In the genomic region with DNA sequence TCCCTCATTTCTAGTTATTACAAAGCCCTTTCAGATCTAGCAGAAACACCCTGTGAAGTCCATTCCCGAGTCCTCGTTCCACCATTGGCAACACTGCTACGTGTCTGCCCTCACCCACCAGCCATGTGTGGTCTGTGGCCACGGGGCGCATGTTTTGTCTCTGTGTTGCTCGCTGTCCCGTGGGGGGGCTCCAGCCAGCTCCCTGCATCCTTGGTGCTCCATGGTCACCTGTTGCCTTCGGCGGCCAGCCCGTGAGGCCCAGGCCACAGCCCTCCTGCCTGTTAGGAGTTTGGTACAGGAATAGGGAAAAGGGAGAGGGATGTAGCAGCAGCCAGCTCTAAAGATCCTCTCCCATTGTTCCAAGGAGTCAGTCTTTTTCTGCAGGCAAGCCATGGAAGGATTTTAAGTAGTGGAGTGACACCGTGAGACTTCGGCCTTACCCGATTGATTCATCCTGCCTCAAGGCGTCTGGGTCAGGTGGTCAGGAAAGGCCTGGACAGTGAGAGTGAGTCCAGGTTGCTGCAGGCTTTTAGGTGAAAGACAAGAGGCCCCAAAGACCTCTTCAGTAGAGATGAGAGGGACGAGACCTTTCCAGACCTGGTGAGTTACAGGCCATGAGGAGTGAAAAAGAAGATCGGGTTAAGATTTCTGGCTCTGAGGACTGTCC, we compare ENCODE assay signal across 21 cellular contexts. TPM values are rescaled to one million over a fixed set of nuclear protein-coding genes. Genes with fewer than 3 reads are reported as not detected.
DNase-seq lines count a peak whose midpoint lies in the region; ATAC-seq and TF ChIP-seq lines count a peak whose summit lies in the region.
"Had no signal": no experiment of that assay in that cellular context is flagged by ENCODE, and none has a peak within 500 bp of the region (broad histone marks: within the 10 kb centered on the region; RNA-seq: fewer than 3 reads in every experiment).

No MANE protein-coding gene starts in this region.

- H3K36me3 ChIP-seq in heart right ventricle: peaks cover 0 to 76% (median 16%) of the 10 kb centered on the region in 9 donors
- H3K36me3 ChIP-seq in NT2/D1 (ENCODE audit: insufficient read depth, insufficient read length, low read length): peaks cover 55% of the 10 kb centered on the region
- peaks cover 0 to 3% of the 10 kb centered on the region in 2 donors for H3K36me3 ChIP-seq in gastrocnemius medialis
- H3K36me3 ChIP-seq in esophagus squamous epithelium: peaks cover 0 to 66% (median 0%) of the 10 kb centered on the region in 3 donors

- H3K4me1 Mint-ChIP-seq in mesothelial cell of epicardium: peaks cover 26% of the 10 kb centered on the region

- TF ChIP-seq POLR2A in gastrocnemius medialis (IDR thresholded peaks at IDR 0.05) (no peak), esophagus squamous epithelium (IDR thresholded peaks at IDR 0.05) (no peak)

- DNase-seq in heart right ventricle: no peak
- no peak for DNase-seq in Right ventricle myocardium inferior (ENCODE audit: missing footprints)
- no peak for DNase-seq in NT2/D1 (ENCODE audit: low read depth, low spot score)
- peak; percentile 93 for DNase-seq in islet precursor cell
- no peak for DNase-seq in gastrocnemius medialis
- no peak for DNase-seq in esophagus squamous epithelium (lab: John Stamatoyannopoulos, UW)
- no peak for DNase-seq in mesothelial cell of epicardium (ENCODE audit: low spot score in 2 of 2, unreplicated experiment in 2 of 2)
- DNase-seq: AML-193; C1 segment of cervical spinal cord; GF-D8; IMR-90; MV-4-11; NCI-H1105 treated with DMSO at 0.1 percent for 48 hours; NCI-H2081; NCI-H2171; NCI-H774; NK-92 treated with Interleukin-12 subunit alpha and Interleukin-12 subunit beta, amount 100 ng/mL, for 24 hours had no signal

- TF ChIP-seq CTCF in heart right ventricle (IDR thresholded peaks at IDR 0.05) (no peak), gastrocnemius medialis (IDR thresholded peaks at IDR 0.05 in 4 of 5, conservative IDR thresholded peaks at IDR 0.05 in 1 of 5) (no peak), esophagus squamous epithelium (IDR thresholded peaks at IDR 0.05) (no peak), mesothelial cell of epicardium (IDR thresholded peaks at IDR 0.05; ENCODE audit: unreplicated experiment) (no peak)

- intact Hi-C loops in heart right ventricle (cut with DNase I): no loop called here
- intact Hi-C loops in Right ventricle myocardium inferior (cut with DNase I): no loop called here
- intact Hi-C loops in gastrocnemius medialis (cut with DNase I; ENCODE audit: low total_unique reads): no loop called here
- intact Hi-C loops in esophagus squamous epithelium (cut with DNase I): no loop called here

- H3K9ac ChIP-seq in NT2/D1 (ENCODE audit: insufficient read length, low read depth): peak overlapping the region; percentile 5
- H3K9ac ChIP-seq: KMS-11 had no signal

- in situ Hi-C loops in gastrocnemius medialis (cut with MboI; ENCODE audit: low sequenced_read_pairs in 4 of 4): no loop called here

- H3K36me3 Mint-ChIP-seq in mesothelial cell of epicardium: peaks cover 18% of the 10 kb centered on the region

- H3K4me3 ChIP-seq in heart right ventricle (no peak overlapping the region), NT2/D1 (ENCODE audit: insufficient read length, low read depth) (no peak overlapping the region), gastrocnemius medialis (no peak overlapping the region), esophagus squamous epithelium (no peak overlapping the region)
- H3K4me3 ChIP-seq: HAP-1 had no signal

- peaks cover 0 to 18% (median 9%) of the 10 kb centered on the region in 11 donors for H3K9me3 ChIP-seq in heart right ventricle
- no peaks in the 10 kb centered on the region for H3K9me3 ChIP-seq in NT2/D1 (ENCODE audit: insufficient read depth, low read length)
- no peaks in the 10 kb centered on the region for H3K9me3 ChIP-seq in gastrocnemius medialis
- peaks cover 0 to 12% (median 0%) of the 10 kb centered on the region in 3 donors for H3K9me3 ChIP-seq in esophagus squamous epithelium
- H3K9me3 ChIP-seq: HAP-1 had no signal

- 94 to 95% methylated on average over 16 of the region's 16 CpGs for WGBS in heart right ventricle, 2 donors
- 79 to 91% methylated on average over 8 to 12 of the region's 16 CpGs for WGBS in esophagus squamous epithelium, 2 donors

- peaks cover 16% of the 10 kb centered on the region for H3K9me3 Mint-ChIP-seq in mesothelial cell of epicardium

- H3K27ac Mint-ChIP-seq in mesothelial cell of epicardium: no peak overlapping the region

- H3K4me3 Mint-ChIP-seq in mesothelial cell of epicardium: no peak overlapping the region

- no peaks in the 10 kb centered on the region for H3K27me3 ChIP-seq in heart right ventricle
- no peaks in the 10 kb centered on the region for H3K27me3 ChIP-seq in NT2/D1 (ENCODE audit: insufficient read depth, insufficient read length)
- H3K27me3 ChIP-seq in gastrocnemius medialis: no peaks in the 10 kb centered on the region
- H3K27me3 ChIP-seq in esophagus squamous epithelium: no peaks in the 10 kb centered on the region

- H3K4me1 ChIP-seq in heart right ventricle (peaks cover 4 to 55% (median 24%) of the 10 kb centered on the region in 9 donors), NT2/D1 (ENCODE audit: insufficient read depth, insufficient read length) (peaks cover 9% of the 10 kb centered on the region), gastrocnemius medialis (peaks cover 30 to 49% of the 10 kb centered on the region in 2 donors), esophagus squamous epithelium (peaks cover 7 to 17% (median 12%) of the 10 kb centered on the region in 3 donors)
- H3K4me1 ChIP-seq: HAP-1 had no signal

- no peaks in the 10 kb centered on the region for H3K27me3 Mint-ChIP-seq in mesothelial cell of epicardium (ENCODE audit: low read depth)

- H3K27ac ChIP-seq in heart right ventricle (peak overlapping the region in 9 of 10 donors; percentile 47 to 98 (median 78)), gastrocnemius medialis (peak overlapping the region; percentile 92 to 99 (median 96)), esophagus squamous epithelium (no peak overlapping the region)
- H3K27ac ChIP-seq: KMS-11 had no signal

- ATAC-seq in heart right ventricle (no peak), Right ventricle myocardium inferior (no peak), gastrocnemius medialis (no peak), GM21526 (IDR thresholded peaks at IDR 0.05; ENCODE audit: low FRiP score, unreplicated experiment) (no peak)
- ATAC-seq: Panc1 had no signal

RNA-seq across cellular contexts. Expression of gene TPCN1, which starts 30.3 kb away (rescaled TPM):
- total RNA-seq in heart right ventricle (100 to 1,000 TPM in 8 of 10 donors, 10 to 100 TPM in 2; 81.9 to 163 (median 127) TPM), Right ventricle myocardium inferior (120 TPM), gastrocnemius medialis (10 to 100 TPM; 21.4 to 27.0 (median 25.4) TPM), esophagus squamous epithelium (10 to 100 TPM; 15.5 to 48.8 (median 34.5) TPM), mesothelial cell of epicardium (40.0 to 46.0 TPM (median 42.7 TPM) in 3 replicates)
- 100 to 1,000 TPM in 1 of 2 donors, 10 to 100 TPM in 1; 16.4 to 147 TPM for polyA plus RNA-seq in heart right ventricle

Comparison
In these comparisons a context has a peak if more than half of its experiments do, and no peak if none do; other contexts are left out.
1. H3K27ac ChIP-seq: peak in heart right ventricle (9 of 10) and gastrocnemius medialis (4 of 4); none in esophagus squamous epithelium (0 of 4).